8 cellular contexts compared by ENCODE assay signal in genomic region chr11:33261350-33261749, GRCh38. TPM values are rescaled to one million over a fixed set of nuclear protein-coding genes. Genes with fewer than 3 reads are reported as not detected.
DNase-seq lines count a peak whose midpoint lies in the region; ATAC-seq, FAIRE-seq and TF ChIP-seq lines count a peak whose summit lies in the region.
"Not testable (repeated sequence)": the region's sequence is repeated elsewhere in the genome, so short reads cannot be mapped to it uniquely, and the experiment has no call there.

No MANE protein-coding gene starts in this region.

- CTCF ChIA-PET in A549 (lab: Yijun Ruan, JAX): interaction anchor here (0.7 to 1.3 kb wide), 3 partner anchors 75 to 101 kb away, joined by 3 to 4 read pairs (median 3); no protein-coding TSS in a partner anchor

- not testable (repeated sequence) for H3K36me3 Mint-ChIP-seq in neural crest cell (ENCODE audit: low read depth); stimulated activated naive B cell treated with anti-CD40 and anti-IgM and Interleukin-4, amounts not matched to agents 10 μg/mL and 1 μg/mL and 100 μg/mL, for 72 hours

- in situ Hi-C loops in GM23248 (cut with MboI): not testable (repeated sequence)

- not testable (repeated sequence) for DNase-seq in A549 (ENCODE audit: low read depth in 1 of 2, low spot score in 1 of 2); GM23248; ascending aorta (ENCODE audit: low spot score in 2 of 2); coronary artery (ENCODE audit: low spot score); heart right ventricle; neural crest cell (ENCODE audit: low read depth, low spot score); stimulated activated naive B cell treated with anti-CD40 and anti-IgM and Interleukin-4, amounts not matched to agents 10 μg/mL and 1 μg/mL and 100 μg/mL, for 72 hours
- peak; percentile 59 for DNase-seq in NCI-H524 treated with DMSO at 0.1 percent for 48 hours (lab: John Stamatoyannopoulos, UW)

- FAIRE-seq in A549 (lab: Jason Lieb, UNC): not testable (repeated sequence)

- not testable (repeated sequence) for H3K27ac Mint-ChIP-seq in neural crest cell (ENCODE audit: unreplicated experiment)
- peak overlapping the region; percentile 38 for H3K27ac Mint-ChIP-seq in stimulated activated naive B cell treated with anti-CD40 and anti-IgM and Interleukin-4, amounts not matched to agents 10 μg/mL and 1 μg/mL and 100 μg/mL, for 72 hours

- not testable (repeated sequence) for H3K9ac ChIP-seq in GM23248

- not testable (repeated sequence) for H3K9me2 ChIP-seq in GM23248 (ENCODE audit: insufficient read depth)

- H3K4me3 ChIP-seq in A549, ascending aorta: not testable (repeated sequence)
- H3K4me3 ChIP-seq in GM23248 (0 out of 2 replicates have a peak overlapping the region, but pooled peaks have one; percentile 0), coronary artery (peak overlapping the region; percentile 36), heart right ventricle (peak overlapping the region in 3 of 10 donors; percentile 9 to 97 (median 94))

- not testable (repeated sequence) for H3K4me2 ChIP-seq in A549
- H3K4me2 ChIP-seq in GM23248 (ENCODE audit: unreplicated experiment): peak overlapping the region; percentile 14

- H3F3A ChIP-seq in GM23248 (ENCODE audit: insufficient read depth): peaks cover 38% of the 10 kb centered on the region

- not testable (repeated sequence) for TF ChIP-seq RAD21 in A549 (conservative IDR thresholded peaks at IDR 0.05 in 1 of 2, IDR thresholded peaks at IDR 0.05 in 1 of 2)

- not testable (repeated sequence) for TF ChIP-seq CTCF in A549 (IDR thresholded peaks at IDR 0.05); ascending aorta (IDR thresholded peaks at IDR 0.05); coronary artery (IDR thresholded peaks at IDR 0.05); heart right ventricle (IDR thresholded peaks at IDR 0.05); neural crest cell (conservative IDR thresholded peaks at IDR 0.05)

- intact Hi-C loops in ascending aorta (cut with DNase I): not testable (repeated sequence)
- intact Hi-C loops in heart right ventricle (cut with DNase I): loop anchor here in 2 of 10 donors (5.0 to 10.0 kb wide), 3 partner anchors 46 to 453 kb away; no protein-coding TSS in a partner anchor

- H2AFZ ChIP-seq in GM23248: not testable (repeated sequence)

- not testable (repeated sequence) for H3K27me3 Mint-ChIP-seq in neural crest cell (ENCODE audit: low read depth); stimulated activated naive B cell treated with anti-CD40 and anti-IgM and Interleukin-4, amounts not matched to agents 10 μg/mL and 1 μg/mL and 100 μg/mL, for 72 hours

- 100% methylated on average over 1 of the region's 1 CpG for WGBS in A549 (ENCODE audit: missing lambda C conversion rate)
- WGBS in GM23248 (ENCODE audit: low coverage in 1 of 2, low lambda C conversion rate in 2 of 2, missing lambda C conversion rate in 2 of 2), 2 experiments: 86 to 93% methylated on average over 1 of the region's 1 CpG
- WGBS in heart right ventricle, 2 donors: 88 to 92% methylated on average over 1 of the region's 1 CpG

- POLR2A ChIA-PET in A549 (lab: Yijun Ruan, JAX): not testable (repeated sequence)

- H3K9me3 ChIP-seq in A549; GM23248 (ENCODE audit: low read depth); ascending aorta; heart right ventricle: not testable (repeated sequence)

- not testable (repeated sequence) for H3K36me3 ChIP-seq in GM23248 (ENCODE audit: low read depth); ascending aorta; heart right ventricle

- not testable (repeated sequence) for H3K27me3 ChIP-seq in GM23248 (replicated peaks; ENCODE audit: insufficient read depth); ascending aorta; heart right ventricle

- peaks cover 43% of the 10 kb centered on the region for H4K20me1 ChIP-seq in GM23248 (ENCODE audit: insufficient read depth)

- peaks cover 86% of the 10 kb centered on the region for H3K79me2 ChIP-seq in GM23248 (ENCODE audit: insufficient read depth)

- peaks cover 62% of the 10 kb centered on the region for H3K4me1 Mint-ChIP-seq in neural crest cell
- peaks cover 21 to 43% of the 10 kb centered on the region in 2 donors for H3K4me1 Mint-ChIP-seq in stimulated activated naive B cell treated with anti-CD40 and anti-IgM and Interleukin-4, amounts not matched to agents 10 μg/mL and 1 μg/mL and 100 μg/mL, for 72 hours

- H3K27ac ChIP-seq in A549: not testable (repeated sequence)
- H3K27ac ChIP-seq in GM23248: peak overlapping the region; percentile 23
- H3K27ac ChIP-seq in ascending aorta: peak overlapping the region; percentile 55 to 57
- H3K27ac ChIP-seq in coronary artery: peak overlapping the region; percentile 18 to 45
- peak overlapping the region in 7 of 10 donors; percentile 18 to 100 (median 49) for H3K27ac ChIP-seq in heart right ventricle

- ATAC-seq in A549; heart right ventricle; stimulated activated naive B cell treated with anti-CD40 and anti-IgM and Interleukin-4, amounts not matched to agents 10 μg/mL and 1 μg/mL and 100 μg/mL, for 72 hours (replicated peaks): not testable (repeated sequence)

- H3K9me3 Mint-ChIP-seq in neural crest cell; stimulated activated naive B cell treated with anti-CD40 and anti-IgM and Interleukin-4, amounts not matched to agents 10 μg/mL and 1 μg/mL and 100 μg/mL, for 72 hours: not testable (repeated sequence)

- not testable (repeated sequence) for TF ChIP-seq POLR2A in A549 (IDR thresholded peaks at IDR 0.05; ENCODE audit: low read length)

- peak overlapping the region; percentile 73 for H3K4me3 Mint-ChIP-seq in neural crest cell
- H3K4me3 Mint-ChIP-seq in stimulated activated naive B cell treated with anti-CD40 and anti-IgM and Interleukin-4, amounts not matched to agents 10 μg/mL and 1 μg/mL and 100 μg/mL, for 72 hours: not testable (repeated sequence)

- H3K4me1 ChIP-seq in A549 (peaks cover 44% of the 10 kb centered on the region), GM23248 (ENCODE audit: insufficient read depth) (peaks cover 53% of the 10 kb centered on the region), ascending aorta (peaks cover 4 to 55% of the 10 kb centered on the region in 2 donors), heart right ventricle (peaks cover 0 to 77% (median 73%) of the 10 kb centered on the region in 9 donors)

- not testable (repeated sequence) for TF ChIP-seq EP300 in A549 (IDR thresholded peaks at IDR 0.05)

TF ChIP-seq in A549, 52 proteins besides CTCF, POLR2A, EP300 and RAD21:
- TF ChIP-seq KDM1A (IDR thresholded peaks at IDR 0.05; ENCODE audit: low read depth): peak; percentile 59; the same call in 1 of the 2 replicates

RNA-seq across cellular contexts. Expression of gene HIPK3, which starts 4.2 kb away (rescaled TPM):
- polyA plus RNA-seq in A549 (2011; rRNA removed): 31.6 and 37.5 TPM in 2 replicates
- polyA plus RNA-seq in A549 (2012; cell fraction: cytosol; rRNA removed): 5.3 and 7.1 TPM in 2 replicates
- polyA plus RNA-seq in A549 (2012; cell fraction: nucleus; rRNA removed): 4.5 and 6.0 TPM in 2 replicates
- 12.7 to 15.7 TPM (median 15.1 TPM) in 3 replicates for polyA plus RNA-seq in A549 (2017; fragmentation: RNase III; extraction: RNeasy Plus Mini Kit Qiagen cat#74134 plus additional on column Dnase treatment)
- polyA minus RNA-seq in A549 (2011; rRNA and poly(A)+ RNA removed): 93.0 and 111 TPM in 2 replicates
- total RNA-seq in GM23248 (2014; rRNA removed; shearing (Covaris generic)): 72.1 and 82.9 TPM in 2 replicates
- 16.5 and 17.8 TPM in 2 replicates for polyA plus RNA-seq in GM23248 (2016; fragmentation: Nextera tagmentation; extraction: Ambion mirVana)
- total RNA-seq in ascending aorta: 302 TPM
- 100 to 1,000 TPM; 240 to 334 (median 290) TPM for total RNA-seq in heart right ventricle
- polyA plus RNA-seq in heart right ventricle: 10 to 100 TPM; 15.9 to 32.4 TPM
- 33.8 and 39.0 TPM in 2 replicates for total RNA-seq in neural crest cell
